ENCODE assay signal across 8 cellular contexts in the genomic region with DNA sequence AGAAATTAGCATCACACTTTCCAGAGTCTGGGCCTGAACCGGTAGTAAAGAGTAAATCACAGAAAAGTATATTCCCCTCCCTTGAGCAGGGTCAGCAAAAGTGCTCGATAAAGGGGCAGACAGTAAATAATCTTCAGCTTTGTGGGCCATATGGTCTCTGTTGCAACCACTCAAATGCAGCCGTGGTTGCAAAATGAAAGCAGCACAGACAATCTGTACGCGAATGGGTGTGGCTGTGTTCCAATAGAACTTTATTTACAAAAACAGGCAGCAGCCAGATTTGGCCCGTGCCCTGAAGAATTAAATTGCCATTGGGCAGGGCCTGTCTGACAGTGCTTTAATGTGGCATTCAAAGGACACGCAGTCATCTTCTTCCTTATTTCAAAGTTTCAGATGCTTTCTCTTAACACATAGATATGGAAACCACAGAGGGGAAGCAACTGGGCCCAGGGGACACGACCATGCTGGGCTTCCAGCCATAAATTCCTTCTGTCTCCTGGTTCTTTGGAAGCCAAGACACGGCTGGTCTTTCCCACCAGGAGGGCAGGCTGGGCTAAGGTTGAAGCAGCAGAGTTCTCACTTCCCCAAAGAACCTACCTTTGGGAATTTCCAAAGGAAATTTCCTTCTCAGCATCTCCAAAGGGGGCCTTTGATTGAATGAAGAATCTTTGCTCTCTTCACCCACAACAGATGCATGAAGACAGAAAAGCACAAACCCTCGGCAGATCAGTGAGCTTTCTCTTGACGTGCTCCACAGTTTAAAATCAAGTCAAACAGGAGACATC.
DNase-seq lines count a peak whose midpoint lies in the region; ATAC-seq and TF ChIP-seq lines count a peak whose summit lies in the region.

No MANE protein-coding gene starts in this region.

- DNase-seq in SK-MEL-5 (ENCODE audit: low read depth, low spot score) (peak; percentile 22), fibroblast of lung (ENCODE audit: low read depth in 2 of 2) (peak; percentile 80 to 96), sciatic nerve (ENCODE audit: low spot score) (no peak), NCI-H187 (lab: John Stamatoyannopoulos, UW) (no peak), HEK293T (ENCODE audit: extremely low spot score) (no peak)
- DNase-seq in NK-92 treated with Interleukin-12 subunit alpha and Interleukin-12 subunit beta, amount 100 ng/mL, for 24 hours (lab: John Stamatoyannopoulos, UW): no peak

- intact Hi-C loops in sciatic nerve (cut with DNase I): no loop called here

- H3K36me3 ChIP-seq in fibroblast of lung (ENCODE audit: control insufficient read depth, insufficient read depth, low read length): no peaks in the 10 kb centered on the region

- peaks cover 10% of the 10 kb centered on the region for H3K27me3 ChIP-seq in fibroblast of lung (ENCODE audit: control insufficient read depth, insufficient read depth, low read length)

- peak overlapping the region; percentile 50 for H2AFZ ChIP-seq in fibroblast of lung (ENCODE audit: low read length)

- H3K79me2 ChIP-seq in fibroblast of lung (ENCODE audit: control insufficient read depth, insufficient read depth, low read length): no peaks in the 10 kb centered on the region

- H3K4me1 ChIP-seq in fibroblast of lung (ENCODE audit: control insufficient read depth, extremely low read depth, insufficient read depth, low read length): peaks cover 24% of the 10 kb centered on the region

- ATAC-seq in HG02798 (IDR thresholded peaks at IDR 0.05; ENCODE audit: poor library complexity, unreplicated experiment) (peak; percentile 50), sciatic nerve (peak; percentile 47)

- CTCF ChIA-PET in HEK293T (lab: Yijun Ruan, JAX): no interaction called here

- no peaks in the 10 kb centered on the region for H3K9me3 ChIP-seq in fibroblast of lung (ENCODE audit: control insufficient read depth, insufficient read depth, low read depth, low read length)

- H3K9ac ChIP-seq in fibroblast of lung (ENCODE audit: insufficient read depth, low read length): no peak overlapping the region

- POLR2A ChIA-PET in HEK293T (lab: Yijun Ruan, JAX): no interaction called here

- H3K27ac ChIP-seq in C4-2B (peak overlapping the region; percentile 47), fibroblast of lung (ENCODE audit: insufficient read depth, low read length) (peak overlapping the region; percentile 47)

- in situ Hi-C loops in SK-MEL-5 (cut with HindIII; ENCODE audit: low pct_unique_long_range_greater_than_20kb, low sequenced_read_pairs): no loop called here

- TF ChIP-seq CTCF in C4-2B (conservative IDR thresholded peaks at IDR 0.05): no peak
- no peak for TF ChIP-seq CTCF in fibroblast of lung (conservative IDR thresholded peaks at IDR 0.05 in 1 of 2, IDR thresholded peaks at IDR 0.05 in 1 of 2; ENCODE audit: low read depth in 1 of 2, low read length in 2 of 2)

- peak overlapping the region; percentile 10 to 34 (median 20) for H3K4me3 ChIP-seq in fibroblast of lung (replicated peaks in 1 of 4; ENCODE audit: control extremely low read depth in 1 of 4, insufficient read depth in 1 of 4, low read depth in 3 of 4, low read length in 4 of 4)

- peak overlapping the region; percentile 97 for H3K4me2 ChIP-seq in fibroblast of lung (ENCODE audit: extremely low read depth, insufficient read depth, low read length)

- no peaks in the 10 kb centered on the region for H4K20me1 ChIP-seq in fibroblast of lung (ENCODE audit: control insufficient read depth, extremely low read depth, insufficient read depth, low read length)

TF ChIP-seq in HEK293T, 16 proteins besides CTCF, POLR2A, EP300 and RAD21:
- no peak for TF ChIP-seq LEF1 (IDR thresholded peaks at IDR 0.05; ENCODE audit: borderline replicate concordance)
- no peak for TF ChIP-seq TARDBP (IDR thresholded peaks at IDR 0.05)
- TF ChIP-seq BHLHE40 (IDR thresholded peaks at IDR 0.05; ENCODE audit: borderline replicate concordance): no peak
- no peak for TF ChIP-seq FOXM1 (IDR thresholded peaks at IDR 0.05; ENCODE audit: borderline replicate concordance)
- no peak for TF ChIP-seq FOXK2 (IDR thresholded peaks at IDR 0.05)
- no peak for TF ChIP-seq ARNT (IDR thresholded peaks at IDR 0.05)
- no peak for TF ChIP-seq HDGF (IDR thresholded peaks at IDR 0.05; ENCODE audit: borderline replicate concordance)
- TF ChIP-seq SUZ12 (IDR thresholded peaks at IDR 0.05): no peak
- TF ChIP-seq FOXA1 (IDR thresholded peaks at IDR 0.05): no peak
- no peak for TF ChIP-seq CTBP1 (IDR thresholded peaks at IDR 0.05; ENCODE audit: borderline replicate concordance)
- no peak for TF ChIP-seq SP1 (IDR thresholded peaks at IDR 0.05)
- TF ChIP-seq L3MBTL2 (conservative IDR thresholded peaks at IDR 0.05): no peak
- TF ChIP-seq NFRKB (IDR thresholded peaks at IDR 0.05): no peak
TF ChIP-seq in HEK293T: peak in this region for 0.

Comparison
In these comparisons a context has a peak if more than half of its experiments do, and no peak if none do; other contexts are left out.
1. DNase-seq: peak in SK-MEL-5 (single experiment) and fibroblast of lung (2 of 2); none in sciatic nerve (single experiment), NCI-H187 (0 of 2), NK-92 treated with Interleukin-12 subunit alpha and Interleukin-12 subunit beta, amount 100 ng/mL, for 24 hours (single experiment) and HEK293T (single experiment).